28 cellular contexts compared by ENCODE assay signal in genomic region chr4:66433706-66434105, GRCh38.
"Had no signal": no experiment of that assay in that cellular context is flagged by ENCODE, and none has a peak within 500 bp of the region (broad histone marks: within the 10 kb centered on the region; RNA-seq: fewer than 3 reads in every experiment).

No MANE protein-coding gene starts in this region.

- H3K27ac Mint-ChIP-seq: natural killer cell treated with Interleukin-12 subunit alpha and Interleukin-12 subunit beta and Interleukin-15 and Interleukin-18, amount 100 ng/mL, for 72 hours; nephron progenitor cell; stimulated activated effector memory CD8-positive, alpha-beta T cell treated with anti-CD3 and anti-CD28 coated beads, Interleukin-12 subunit alpha, Interleukin-12 subunit beta, amount 100 ng/mL, for 72 hours; stimulated activated naive B cell treated with anti-CD40 and anti-IgM and Interleukin-4, amounts not matched to agents 10 μg/mL and 1 μg/mL and 100 μg/mL, for 72 hours; stimulated activated naive CD8-positive, alpha-beta T cell treated with anti-CD3 and anti-CD28 coated beads, Interleukin-15, Interleukin-2, amounts not matched to agents 100 ng/mL and 50 ng/mL, for 24 hours had no signal

- H3K4me3 Mint-ChIP-seq: naive thymus-derived CD8-positive, alpha-beta T cell; natural killer cell treated with Interleukin-12 subunit alpha and Interleukin-12 subunit beta and Interleukin-15 and Interleukin-18, amount 100 ng/mL, for 72 hours; nephron progenitor cell; neural crest cell; stimulated activated effector memory CD8-positive, alpha-beta T cell treated with anti-CD3 and anti-CD28 coated beads, Interleukin-12 subunit alpha, Interleukin-12 subunit beta, amount 100 ng/mL, for 72 hours; stimulated activated naive B cell treated with anti-CD40 and anti-IgM and Interleukin-4, amounts not matched to agents 10 μg/mL and 1 μg/mL and 100 μg/mL, for 72 hours; stimulated activated naive CD8-positive, alpha-beta T cell treated with anti-CD3 and anti-CD28 coated beads, Interleukin-15, Interleukin-2, amounts not matched to agents 100 ng/mL and 50 ng/mL, for 24 hours had no signal

- H3K27me3 Mint-ChIP-seq: naive thymus-derived CD8-positive, alpha-beta T cell; natural killer cell treated with Interleukin-12 subunit alpha and Interleukin-12 subunit beta and Interleukin-15 and Interleukin-18, amount 100 ng/mL, for 72 hours; stimulated activated naive B cell treated with anti-CD40 and anti-IgM and Interleukin-4, amounts not matched to agents 10 μg/mL and 1 μg/mL and 100 μg/mL, for 72 hours; stimulated activated naive CD8-positive, alpha-beta T cell treated with anti-CD3 and anti-CD28 coated beads, Interleukin-15, Interleukin-2, amounts not matched to agents 100 ng/mL and 50 ng/mL, for 24 hours had no signal

- ATAC-seq: naive thymus-derived CD8-positive, alpha-beta T cell; natural killer cell treated with Interleukin-12 subunit alpha and Interleukin-12 subunit beta and Interleukin-15 and Interleukin-18, amount 100 ng/mL, for 72 hours; pancreas; right cardiac atrium; right lobe of liver; stimulated activated effector memory CD8-positive, alpha-beta T cell treated with anti-CD3 and anti-CD28 coated beads, Interleukin-12 subunit alpha, Interleukin-12 subunit beta, amount 100 ng/mL, for 72 hours; stimulated activated naive B cell treated with anti-CD40 and anti-IgM and Interleukin-4, amounts not matched to agents 10 μg/mL and 1 μg/mL and 100 μg/mL, for 72 hours had no signal

- H3K4me1 Mint-ChIP-seq: naive thymus-derived CD8-positive, alpha-beta T cell; nephron progenitor cell; neural crest cell; stimulated activated effector memory CD8-positive, alpha-beta T cell treated with anti-CD3 and anti-CD28 coated beads, Interleukin-12 subunit alpha, Interleukin-12 subunit beta, amount 100 ng/mL, for 72 hours; stimulated activated naive B cell treated with anti-CD40 and anti-IgM and Interleukin-4, amounts not matched to agents 10 μg/mL and 1 μg/mL and 100 μg/mL, for 72 hours had no signal

- H3K36me3 Mint-ChIP-seq: naive thymus-derived CD8-positive, alpha-beta T cell; stimulated activated effector memory CD8-positive, alpha-beta T cell treated with anti-CD3 and anti-CD28 coated beads, Interleukin-12 subunit alpha, Interleukin-12 subunit beta, amount 100 ng/mL, for 72 hours; stimulated activated naive B cell treated with anti-CD40 and anti-IgM and Interleukin-4, amounts not matched to agents 10 μg/mL and 1 μg/mL and 100 μg/mL, for 72 hours had no signal

- H3K4me3 ChIP-seq: pancreas, prostate gland, right lobe of liver, sigmoid colon, stomach, thoracic aorta, thyroid gland, tibial nerve, upper lobe of left lung, uterus had no signal

- H3K36me3 ChIP-seq: neutrophil, pancreas, prostate gland, right lobe of liver, sigmoid colon, stomach, thoracic aorta, thyroid gland, tibial nerve, upper lobe of left lung, uterus had no signal

- FAIRE-seq: pancreas, small intestine had no signal

- H3K4me1 ChIP-seq: pancreas, prostate gland, right lobe of liver, sigmoid colon, stomach, thyroid gland, tibial nerve, upper lobe of left lung, uterus had no signal

- H3K9me3 ChIP-seq: neutrophil, pancreas, prostate gland, right lobe of liver, sigmoid colon, thoracic aorta, thyroid gland, tibial nerve, upper lobe of left lung, uterus had no signal

- H3K9me3 Mint-ChIP-seq: nephron progenitor cell had no signal

- DNase-seq: nephron progenitor cell; nucleus accumbens; pancreas; retina; right lobe of liver; sigmoid colon; small intestine; stimulated activated CD4-positive, alpha-beta T cell treated with anti-CD3 and anti-CD28 coated beads, Interleukin-15, amount 100 ng/mL, for 24 hours; stimulated activated CD4-positive, alpha-beta T cell treated with anti-CD3 and anti-CD28 coated beads, Interleukin-2, amount 100 ng/mL, for 24 hours; stimulated activated CD4-positive, alpha-beta T cell treated with anti-CD3 and anti-CD28 coated beads, Interleukin-2, amount 100 ng/mL, for 48 hours; stimulated activated CD4-positive, alpha-beta T cell treated with anti-CD3 and anti-CD28 coated beads, Interleukin-4, amount 100 ng/mL, for 24 hours; stimulated activated naive B cell treated with anti-CD40 and anti-IgM and Interleukin-4, amounts not matched to agents 10 μg/mL and 1 μg/mL and 100 μg/mL, for 72 hours; stimulated activated naive CD4-positive, alpha-beta T cell treated with Interleukin-2 at 50 U/mL for 16 hours; stomach; thyroid gland; trophoblast cell; upper lobe of left lung; uterus had no signal

- H3K27me3 ChIP-seq: neutrophil, pancreas, right lobe of liver, sigmoid colon, stomach, thyroid gland, tibial nerve, upper lobe of left lung, uterus had no signal

- H3K27ac ChIP-seq: neutrophil, pancreas, prostate gland, right lobe of liver, sigmoid colon, stomach, thoracic aorta, thyroid gland, tibial nerve, upper lobe of left lung, uterus had no signal
